Comparison of ENCODE assay signal across 11 cellular contexts in genomic region chr2:12262681-12263436, GRCh38.
A peak's percentile ranks its signal among the peaks of the same experiment; 100 is the strongest.
DNase-seq lines count a peak whose midpoint lies in the region; ATAC-seq and TF ChIP-seq lines count a peak whose summit lies in the region.
"Had no signal": no experiment of that assay in that cellular context is flagged by ENCODE, and none has a peak within 500 bp of the region (broad histone marks: within the 10 kb centered on the region; RNA-seq: fewer than 3 reads in every experiment).

No MANE protein-coding gene starts in this region.

- H3K79me2 ChIP-seq in OCI-LY7 (ENCODE audit: insufficient read depth, low read depth, low read length), result no peaks in the 10 kb centered on the region

- H3K4me3 ChIP-seq in OCI-LY7 (ENCODE audit: low read depth, low read length, poor library complexity, severe bottlenecking), result no peak overlapping the region
- no peak overlapping the region for H3K4me3 ChIP-seq in cardiac muscle cell

- H3K36me3 ChIP-seq in OCI-LY7 (ENCODE audit: insufficient read depth, low read length) (no peaks in the 10 kb centered on the region), cardiac muscle cell (no peaks in the 10 kb centered on the region)

- H3K4me2 ChIP-seq in OCI-LY7 (ENCODE audit: low read length), result peak overlapping the region; percentile 42; the same call in 1 of the 2 replicates

- no peak overlapping the region for H3K27ac Mint-ChIP-seq in activated CD8-positive, alpha-beta T cell treated with anti-CD3 and anti-CD28 coated beads for 36 hours
- H3K27ac Mint-ChIP-seq: activated CD4-positive, alpha-beta T cell treated with anti-CD3 and anti-CD28 coated beads, Interleukin-2, amount 10 ng/mL, durations not matched to agents 24 days and 14 days had no signal

- H4K20me1 ChIP-seq in OCI-LY7 (ENCODE audit: insufficient read depth, low read length), result no peaks in the 10 kb centered on the region

- CTCF ChIA-PET in OCI-LY7 (lab: Charles Lee; ENCODE audit: unreplicated experiment), result no interaction called here
- CTCF ChIA-PET in activated CD8-positive, alpha-beta T cell treated with anti-CD3 and anti-CD28 coated beads for 36 hours (lab: Charles Lee), result no interaction called here

- H3K36me3 Mint-ChIP-seq in activated CD8-positive, alpha-beta T cell treated with anti-CD3 and anti-CD28 coated beads for 36 hours (ENCODE audit: low read depth), result no peaks in the 10 kb centered on the region

- H3K4me3 Mint-ChIP-seq in activated CD8-positive, alpha-beta T cell treated with anti-CD3 and anti-CD28 coated beads for 36 hours, result no peak overlapping the region
- H3K4me3 Mint-ChIP-seq: activated CD4-positive, alpha-beta T cell treated with anti-CD3 and anti-CD28 coated beads, Interleukin-2, amount 10 ng/mL, durations not matched to agents 24 days and 14 days had no signal

- H2AFZ ChIP-seq in OCI-LY7 (ENCODE audit: low read length), result no peak overlapping the region

- H3K4me1 ChIP-seq in OCI-LY7 (ENCODE audit: insufficient read depth, low read length, poor library complexity, severe bottlenecking), result no peaks in the 10 kb centered on the region
- peaks cover 15% of the 10 kb centered on the region for H3K4me1 ChIP-seq in cardiac muscle cell (ENCODE audit: low read depth)

- H3K27ac ChIP-seq in OCI-LY7 (ENCODE audit: low read depth, low read length, poor library complexity, severe bottlenecking) (no peak overlapping the region), cardiac muscle cell (peak overlapping the region; percentile 27)

- in situ Hi-C loops in GM13977 (cut with MboI; ENCODE audit: low pct_unique_long_range_greater_than_20kb, low sequenced_read_pairs, unreplicated experiment), result no loop called here

- H3K27me3 ChIP-seq in cardiac muscle cell, result no peaks in the 10 kb centered on the region

- peak; percentile 15 for DNase-seq in COLO668 (lab: John Stamatoyannopoulos, UW; ENCODE audit: unreplicated experiment)
- peak; percentile 5 for DNase-seq in OCI-LY7 (ENCODE audit: low spot score)
- DNase-seq in cardiac muscle cell (ENCODE audit: low read depth in 1 of 2, low spot score in 1 of 2), result peak; percentile 17 to 69
- DNase-seq in LoVo (ENCODE audit: low spot score), result no peak
- no peak for DNase-seq in activated CD8-positive, alpha-beta T cell treated with anti-CD3 and anti-CD28 coated beads for 36 hours
- no peak for DNase-seq in A172 (ENCODE audit: low spot score)
- DNase-seq in GM13977 (ENCODE audit: low spot score), result no peak
- DNase-seq: activated CD4-positive, alpha-beta T cell treated with anti-CD3 and anti-CD28 coated beads, Interleukin-2, amount 10 ng/mL, durations not matched to agents 24 days and 14 days; DND-41; NCI-H2029 treated with DMSO at 0.1 percent for 48 hours had no signal

- peaks cover 17% of the 10 kb centered on the region for H3K4me1 Mint-ChIP-seq in activated CD8-positive, alpha-beta T cell treated with anti-CD3 and anti-CD28 coated beads for 36 hours (ENCODE audit: low read depth)

- H3K9me3 Mint-ChIP-seq in activated CD8-positive, alpha-beta T cell treated with anti-CD3 and anti-CD28 coated beads for 36 hours, result peaks cover 1% of the 10 kb centered on the region

- no TSS peak for BruUV-seq in OCI-LY7 (replicated peaks; lab: Mats Ljungman, UMichigan)

- H3K9me3 ChIP-seq in OCI-LY7 (ENCODE audit: low read length), result no peaks in the 10 kb centered on the region
- no peaks in the 10 kb centered on the region for H3K9me3 ChIP-seq in cardiac muscle cell (ENCODE audit: low read depth)

- ATAC-seq in HG02870 (IDR thresholded peaks at IDR 0.05; ENCODE audit: unreplicated experiment), result peak; percentile 67
- ATAC-seq in activated CD8-positive, alpha-beta T cell treated with anti-CD3 and anti-CD28 coated beads for 36 hours, result no peak

- intact Hi-C loops in OCI-LY7 (cut with micrococcal nuclease; ENCODE audit: unreplicated experiment), result no loop called here
- intact Hi-C loops in activated CD8-positive, alpha-beta T cell treated with anti-CD3 and anti-CD28 coated beads for 36 hours (cut with micrococcal nuclease), result no loop called here

- no peaks in the 10 kb centered on the region for H3K27me3 Mint-ChIP-seq in activated CD8-positive, alpha-beta T cell treated with anti-CD3 and anti-CD28 coated beads for 36 hours

- POLR2A ChIA-PET in OCI-LY7 (lab: Charles Lee), result interaction anchor here (0.6 kb wide), 1 partner anchor 312 kb away, joined by 3 read pairs; no protein-coding TSS in a partner anchor
- POLR2A ChIA-PET in activated CD8-positive, alpha-beta T cell treated with anti-CD3 and anti-CD28 coated beads for 36 hours (lab: Charles Lee), result no interaction called here

- TF ChIP-seq CTCF in OCI-LY7 (conservative IDR thresholded peaks at IDR 0.05; ENCODE audit: low read length) (no peak), cardiac muscle cell (IDR thresholded peaks at IDR 0.05; ENCODE audit: low read depth, low read length) (no peak), GM13977 (IDR thresholded peaks at IDR 0.05; ENCODE audit: extremely low read depth, insufficient read depth, missing control alignments) (no peak)
- no peak for TF ChIP-seq CTCF in activated CD8-positive, alpha-beta T cell treated with anti-CD3 and anti-CD28 coated beads for 36 hours (IDR thresholded peaks at IDR 0.05)

- no peaks in the 10 kb centered on the region for H3K9me2 ChIP-seq in OCI-LY7 (ENCODE audit: insufficient read depth, low read length)

Comparison
In these comparisons a context has a peak if more than half of its experiments do, and no peak if none do; other contexts are left out.
1. DNase-seq: peak in COLO668 (single experiment), OCI-LY7 (single experiment) and cardiac muscle cell (2 of 2); none in LoVo (single experiment), activated CD8-positive, alpha-beta T cell treated with anti-CD3 and anti-CD28 coated beads for 36 hours (single experiment), A172 (single experiment) and GM13977 (single experiment).